Comparison of ENCODE assay signal across 18 cellular contexts in genomic region chr2:240623531-240624010, GRCh38. TPM values are rescaled to one million over a fixed set of nuclear protein-coding genes. Genes with fewer than 3 reads are reported as not detected.
DNase-seq lines count a peak whose midpoint lies in the region; ATAC-seq and TF ChIP-seq lines count a peak whose summit lies in the region.
"Had no signal": no experiment of that assay in that cellular context is flagged by ENCODE, and none has a peak within 500 bp of the region (broad histone marks: within the 10 kb centered on the region; RNA-seq: fewer than 3 reads in every experiment).

No MANE protein-coding gene starts in this region.

- peak; percentile 54 for DNase-seq in activated T-cell treated with anti-CD3 and anti-CD28 coated beads, Interleukin-2, amount 50 U/mL, for 24 hours
- DNase-seq in activated T-cell treated with anti-CD3 and anti-CD28 coated beads for 4 hours, result no peak
- DNase-seq in Peyer's patch, result peak in 2 of 3 donors; percentile 45 to 49
- peak in 3 of 5 donors; percentile 9 to 22 (median 14) for DNase-seq in heart left ventricle
- no peak for DNase-seq in sciatic nerve (ENCODE audit: low spot score)
- DNase-seq in NAMALWA (ENCODE audit: low spot score), result no peak
- DNase-seq: DND-41, mesenchymal stem cell, NCI-H1417, occipital lobe, PC-9 had no signal

- peaks cover 8% of the 10 kb centered on the region for H3K36me3 Mint-ChIP-seq in activated T-cell treated with anti-CD3 and anti-CD28 coated beads, Interleukin-2, amount 50 U/mL, for 24 hours (ENCODE audit: low read depth)

- H3K27me3 ChIP-seq in Peyer's patch (no peaks in the 10 kb centered on the region), heart left ventricle (no peaks in the 10 kb centered on the region)
- H3K27me3 ChIP-seq: transverse colon had no signal

- no peak for TF ChIP-seq POLR2A in Peyer's patch (IDR thresholded peaks at IDR 0.05)
- no peak for TF ChIP-seq POLR2A in heart left ventricle (IDR thresholded peaks at IDR 0.05)

- peak overlapping the region in 3 of 4 donors; percentile 32 to 65 (median 46) for H3K27ac ChIP-seq in Peyer's patch
- peak overlapping the region in 1 of 12 donors; percentile 52 for H3K27ac ChIP-seq in heart left ventricle
- H3K27ac ChIP-seq: PC-9 had no signal

- no peak overlapping the region for H3K4me3 ChIP-seq in Peyer's patch
- H3K4me3 ChIP-seq in heart left ventricle, result no peak overlapping the region
- H3K4me3 ChIP-seq: PC-9, transverse colon had no signal

- peaks cover 0 to 55% (median 0%) of the 10 kb centered on the region in 3 donors for H3K36me3 ChIP-seq in Peyer's patch
- peaks cover 0 to 5% (median 0%) of the 10 kb centered on the region in 9 donors for H3K36me3 ChIP-seq in heart left ventricle

- no peak overlapping the region for H3K27ac Mint-ChIP-seq in activated T-cell treated with anti-CD3 and anti-CD28 coated beads, Interleukin-2, amount 50 U/mL, for 24 hours

- H3K4me1 Mint-ChIP-seq in activated T-cell treated with anti-CD3 and anti-CD28 coated beads, Interleukin-2, amount 50 U/mL, for 24 hours (ENCODE audit: low read depth), result peaks cover 69% of the 10 kb centered on the region

- TF ChIP-seq CTCF in Peyer's patch (IDR thresholded peaks at IDR 0.05) (no peak), heart left ventricle (IDR thresholded peaks at IDR 0.05) (no peak)

- WGBS in heart left ventricle, 4 donors, result 84 to 91% (median 90%) methylated on average over 8 to 10 of the region's 10 CpGs

- intact Hi-C loops in heart left ventricle (cut with DNase I), result no loop called here
- intact Hi-C loops in sciatic nerve (cut with DNase I), result no loop called here

- no peaks in the 10 kb centered on the region for H3K27me3 Mint-ChIP-seq in activated T-cell treated with anti-CD3 and anti-CD28 coated beads, Interleukin-2, amount 50 U/mL, for 24 hours

- H3K4me1 ChIP-seq in Peyer's patch, result peaks cover 0 to 30% (median 15%) of the 10 kb centered on the region in 4 donors
- H3K4me1 ChIP-seq in heart left ventricle, result peaks cover 0 to 57% (median 0%) of the 10 kb centered on the region in 12 donors

- no peaks in the 10 kb centered on the region for H3K9me3 Mint-ChIP-seq in activated T-cell treated with anti-CD3 and anti-CD28 coated beads, Interleukin-2, amount 50 U/mL, for 24 hours

- no peaks in the 10 kb centered on the region for H3K9me3 ChIP-seq in Peyer's patch
- no peaks in the 10 kb centered on the region for H3K9me3 ChIP-seq in heart left ventricle
- H3K9me3 ChIP-seq: transverse colon had no signal

- ATAC-seq in heart left ventricle (no peak), sciatic nerve (peak; percentile 6), HG03025 (IDR thresholded peaks at IDR 0.05; ENCODE audit: low FRiP score, unreplicated experiment) (no peak), HG02623 (IDR thresholded peaks at IDR 0.05; ENCODE audit: unreplicated experiment) (no peak)

- no peak overlapping the region for H3K4me3 Mint-ChIP-seq in activated T-cell treated with anti-CD3 and anti-CD28 coated beads, Interleukin-2, amount 50 U/mL, for 24 hours

RNA-seq across cellular contexts. Expression of gene GPR35, which starts 1.7 kb away (rescaled TPM):
- total RNA-seq in Peyer's patch (100 to 1,000 TPM in 3 of 4 donors, 10 to 100 TPM in 1; 61.1 to 341 (median 261) TPM), heart left ventricle (1 to 10 TPM in 3 of 9 donors, under 1 TPM in 5, not detected in 1; 0.48 to 2.7 (median 0.78) TPM), sciatic nerve (3.2 TPM)
- polyA plus RNA-seq in heart left ventricle, result 1 to 10 TPM; 1.1 to 1.3 TPM
- polyA plus RNA-seq: fibroblast of lung had no signal

RNA-seq across cellular contexts. Expression of gene CAPN10, which starts 37.0 kb away (rescaled TPM):
- 10 to 100 TPM; 48.3 to 96.4 (median 78.9) TPM for total RNA-seq in Peyer's patch
- total RNA-seq in heart left ventricle, result 10 to 100 TPM; 14.9 to 35.6 (median 21.9) TPM
- 10 to 100 TPM; 17.4 to 39.7 TPM for polyA plus RNA-seq in heart left ventricle
- total RNA-seq in sciatic nerve, result 37.2 TPM

RNA-seq across cellular contexts. Expression of gene RNPEPL1, which starts 55.3 kb away (rescaled TPM):
- total RNA-seq in Peyer's patch, result 100 to 1,000 TPM in 3 of 4 donors, 10 to 100 TPM in 1; 85.0 to 175 (median 154) TPM
- total RNA-seq in heart left ventricle, result 100 to 1,000 TPM in 2 of 9 donors, 10 to 100 TPM in 7; 67.5 to 149 (median 91.0) TPM
- polyA plus RNA-seq in heart left ventricle, result 100 to 1,000 TPM in 1 of 2 donors, 10 to 100 TPM in 1; 75.9 to 206 TPM
- 38.8 TPM for total RNA-seq in sciatic nerve

RNA-seq across cellular contexts. Expression of gene AQP12B, which starts 59.1 kb away (rescaled TPM):
- total RNA-seq in Peyer's patch (1 to 10 TPM in 3 of 4 donors, not detected in 1; 1.9 to 9.6 (median 2.5) TPM), heart left ventricle (not detected), sciatic nerve (not detected)
- polyA plus RNA-seq in heart left ventricle, result not detected
- total RNA-seq: astrocyte; dermis blood vessel endothelial cell; fibroblast of lung; occipital lobe; PC-9; T-helper 1 cell treated with Interleukin-12 subunit alpha and Interleukin-12 subunit beta and Interleukin-4 antibody, amounts not matched to agents 30 ng/mL and 1 ng/mL, for 36 hours had no signal
- polyA plus RNA-seq: fibroblast of lung had no signal

Comparison
In these comparisons a context has a peak if more than half of its experiments do, and no peak if none do; other contexts are left out.
1. DNase-seq: peak in activated T-cell treated with anti-CD3 and anti-CD28 coated beads, Interleukin-2, amount 50 U/mL, for 24 hours (single experiment), Peyer's patch (2 of 3) and heart left ventricle (3 of 5); none in activated T-cell treated with anti-CD3 and anti-CD28 coated beads for 4 hours (single experiment), sciatic nerve (single experiment) and NAMALWA (single experiment).
2. RNA of gene GPR35, which starts 1.7 kb away (total RNA-seq): 61.1 to 341 TPM in Peyer's patch; 3.2 TPM in sciatic nerve (single experiment) and 0.48 to 2.7 TPM in heart left ventricle; every median in the first group is over 10 times any median in the second.